ENCODE assay signal across 1 cellular context in the genomic region with DNA sequence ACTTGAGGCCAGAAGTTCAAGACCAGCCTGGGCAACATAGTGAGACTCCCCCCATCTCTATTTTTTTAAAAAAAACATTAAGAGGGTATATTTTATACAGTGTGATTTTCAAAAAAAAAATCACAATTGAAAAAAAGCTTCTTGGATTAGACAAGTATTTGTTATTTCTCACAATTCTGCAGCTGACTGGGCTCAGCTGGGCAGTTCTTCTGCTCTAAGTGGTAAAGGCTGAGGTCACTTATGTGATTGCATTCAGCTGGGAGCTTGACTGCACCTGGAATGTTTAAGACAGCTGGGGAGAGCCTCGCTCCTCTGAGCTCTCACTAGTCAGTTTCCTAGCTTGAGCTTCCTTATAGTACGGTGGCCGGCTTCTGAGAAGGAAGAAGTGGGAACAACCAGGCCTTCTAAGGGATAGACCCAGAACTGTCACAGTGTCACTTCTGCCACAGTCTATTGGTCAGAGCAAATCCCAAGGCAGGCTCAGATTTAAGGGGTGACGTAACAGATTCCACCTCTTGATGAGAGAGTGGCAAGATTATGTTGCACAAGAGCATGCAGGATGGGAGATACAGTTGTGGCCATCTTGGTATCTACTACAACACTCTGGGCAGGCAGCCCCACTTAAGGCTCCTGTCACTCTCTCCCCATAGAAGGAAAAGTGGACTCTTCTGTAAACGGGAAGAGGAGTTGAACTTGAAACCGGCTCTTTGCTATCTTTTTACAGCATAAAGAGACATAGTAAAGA.
TF ChIP-seq lines count a peak whose summit lies in the region.

No MANE protein-coding gene starts in this region.

TF ChIP-seq in HEK293, 187 proteins besides CTCF, POLR2A, EP300 and RAD21 (continued from another document):
- 0 out of 2 replicates have a peak, but pooled peaks have one; percentile 37 for TF ChIP-seq PRDM10 (tag by site-specific recombination; IDR thresholded peaks at IDR 0.05)
